10 cellular contexts compared by ENCODE assay signal in the genomic region with DNA sequence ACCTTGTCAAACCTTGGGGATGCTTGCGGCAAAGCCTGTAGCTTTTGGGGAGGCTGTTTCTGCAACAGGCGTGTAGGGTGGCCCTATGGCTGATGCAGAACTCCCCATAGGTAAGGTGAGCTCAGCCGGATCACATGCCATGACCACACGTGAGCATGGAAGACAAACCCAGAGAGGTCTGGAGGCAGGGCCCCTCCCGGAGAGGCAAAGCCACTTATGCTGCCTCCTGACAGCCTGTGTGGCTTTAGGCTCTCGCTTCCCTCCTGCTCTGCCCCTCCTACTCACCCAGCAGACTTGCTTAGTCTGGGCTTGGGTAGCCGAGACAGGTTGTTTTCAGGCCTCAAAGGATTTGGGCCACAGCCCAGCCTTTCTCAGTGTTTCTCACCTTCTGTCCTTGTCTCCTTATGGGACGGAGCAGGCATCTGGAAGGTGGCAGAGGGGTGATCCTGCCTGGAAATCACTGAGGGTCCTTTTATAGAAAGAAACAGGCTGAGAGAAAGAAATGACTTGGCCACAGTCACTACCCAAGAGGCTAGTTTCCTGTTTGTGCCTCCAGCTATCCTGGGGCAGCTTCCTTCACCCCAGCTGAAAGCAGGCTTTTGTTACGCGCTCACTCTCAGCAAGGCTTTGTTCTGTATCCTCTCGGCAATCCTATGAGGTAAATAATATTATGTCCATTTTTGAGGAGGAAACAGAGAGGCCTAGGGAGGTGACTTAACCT.
A peak's percentile ranks its signal among the peaks of the same experiment; 100 is the strongest.
DNase-seq lines count a peak whose midpoint lies in the region; ATAC-seq and TF ChIP-seq lines count a peak whose summit lies in the region.
"Had no signal": no experiment of that assay in that cellular context is flagged by ENCODE, and none has a peak within 500 bp of the region (broad histone marks: within the 10 kb centered on the region; RNA-seq: fewer than 3 reads in every experiment).

No MANE protein-coding gene starts in this region.

- TF ChIP-seq CTCF in left ventricle myocardium inferior (IDR thresholded peaks at IDR 0.05; ENCODE audit: borderline replicate concordance) (no peak), ascending aorta (IDR thresholded peaks at IDR 0.05) (no peak), left lung (IDR thresholded peaks at IDR 0.05) (no peak), upper lobe of left lung (IDR thresholded peaks at IDR 0.05) (no peak)

- H3K36me3 ChIP-seq in left ventricle myocardium inferior (no peaks in the 10 kb centered on the region), ascending aorta (no peaks in the 10 kb centered on the region), left lung (no peaks in the 10 kb centered on the region), upper lobe of left lung (no peaks in the 10 kb centered on the region)

- intact Hi-C loops in left ventricle myocardium inferior (cut with micrococcal nuclease) (no loop called here), left cardiac atrium (cut with DNase I) (loop anchor here (5.0 to 10.0 kb wide), 2 partner anchors 251 to 253 kb away; no protein-coding TSS in a partner anchor), ascending aorta (cut with DNase I) (loop anchor here (5.0 kb wide), 2 partner anchors 184 to 336 kb away; no protein-coding TSS in a partner anchor), left lung (cut with DNase I) (no loop called here)

- no peak for TF ChIP-seq EP300 in upper lobe of left lung (IDR thresholded peaks at IDR 0.05)

- ATAC-seq in left cardiac atrium (no peak), left lung (peak; percentile 3), upper lobe of left lung (ENCODE audit: low FRiP score in 2 of 2) (no peak)

- H3K9me3 ChIP-seq in left ventricle myocardium inferior (replicated peaks), result no peaks in the 10 kb centered on the region
- no peaks in the 10 kb centered on the region for H3K9me3 ChIP-seq in ascending aorta
- H3K9me3 ChIP-seq in left lung, result no peaks in the 10 kb centered on the region
- no peaks in the 10 kb centered on the region for H3K9me3 ChIP-seq in upper lobe of left lung

- H3K4me1 ChIP-seq in left ventricle myocardium inferior (peaks cover 99% of the 10 kb centered on the region), ascending aorta (peaks cover 35 to 63% of the 10 kb centered on the region in 2 donors), left lung (peaks cover 22 to 82% of the 10 kb centered on the region in 2 donors), upper lobe of left lung (peaks cover 74 to 97% (median 85%) of the 10 kb centered on the region in 4 donors)

- peak overlapping the region; percentile 99 for H3K27ac ChIP-seq in left ventricle myocardium inferior (replicated peaks)
- H3K27ac ChIP-seq in ascending aorta, result peak overlapping the region; percentile 94 to 96
- peak overlapping the region; percentile 23 to 29 for H3K27ac ChIP-seq in left lung
- H3K27ac ChIP-seq in upper lobe of left lung, result peak overlapping the region; percentile 84 to 95 (median 92)

- H3K27me3 ChIP-seq in left ventricle myocardium inferior (ENCODE audit: low read depth), result no peaks in the 10 kb centered on the region
- H3K27me3 ChIP-seq in ascending aorta, result no peaks in the 10 kb centered on the region
- H3K27me3 ChIP-seq in left lung, result peaks cover 0 to 16% of the 10 kb centered on the region in 2 donors
- H3K27me3 ChIP-seq in upper lobe of left lung, result no peaks in the 10 kb centered on the region

- DNase-seq in left ventricle myocardium inferior, result no peak
- DNase-seq in left cardiac atrium, result no peak
- no peak for DNase-seq in ascending aorta (ENCODE audit: low spot score in 2 of 2)
- DNase-seq in left lung, result peak in 1 of 2 donors; percentile 56
- peak in 1 of 2 donors; percentile 62 for DNase-seq in upper lobe of left lung
- DNase-seq in NCI-H1417 treated with DMSO at 0.1 percent for 48 hours (lab: John Stamatoyannopoulos, UW), result no peak
- DNase-seq in NCI-H1436 treated with DMSO at 0.1 percent for 48 hours (lab: John Stamatoyannopoulos, UW), result no peak
- no peak for DNase-seq in A172 (ENCODE audit: low spot score)
- DNase-seq: NCI-H1436 had no signal

- WGBS in upper lobe of left lung, 2 donors, result 70 to 77% methylated on average over 6 to 11 of the region's 11 CpGs

- TF ChIP-seq POLR2A in upper lobe of left lung (IDR thresholded peaks at IDR 0.05), result no peak

- no peak overlapping the region for H3K4me3 ChIP-seq in left ventricle myocardium inferior
- no peak overlapping the region for H3K4me3 ChIP-seq in ascending aorta
- H3K4me3 ChIP-seq in left lung, result no peak overlapping the region
- no peak overlapping the region for H3K4me3 ChIP-seq in upper lobe of left lung
- H3K4me3 ChIP-seq: lung had no signal

Comparison
In these comparisons a context has a peak if more than half of its experiments do, and no peak if none do; other contexts are left out.
1. intact Hi-C loops: an anchor here in left cardiac atrium (5.0 to 10.0 kb wide) and ascending aorta (5.0 kb wide); none called in left ventricle myocardium inferior and left lung.
2. H3K27ac ChIP-seq: peak in every context shown above with its lines; median percentile 99 in left ventricle myocardium inferior; 95 in ascending aorta; 92 in upper lobe of left lung; 26 in left lung.